Comparison of ENCODE assay signal across 1 cellular context in genomic region chr4:132230025-132230424, GRCh38.
TF ChIP-seq lines count a peak whose summit lies in the region.

No MANE protein-coding gene starts in this region.

TF ChIP-seq in GM12878, 131 proteins besides CTCF, POLR2A, EP300 and RAD21 (continued from another document):
- TF ChIP-seq CUX1 (IDR thresholded peaks at IDR 0.05; ENCODE audit: insufficient replicate concordance, low read depth, low read length) (no peak), HCFC1 (IDR thresholded peaks at IDR 0.05; ENCODE audit: low read length) (no peak), ATF2 (IDR thresholded peaks at IDR 0.05; ENCODE audit: low read length) (no peak), NFIC (IDR thresholded peaks at IDR 0.05; ENCODE audit: low read depth, low read length) (no peak), CREM (IDR thresholded peaks at IDR 0.05; ENCODE audit: low read depth) (no peak), PRDM15 (CRISPR knock-in tag; IDR thresholded peaks at IDR 0.05) (no peak), HDAC2 (IDR thresholded peaks at IDR 0.05) (no peak), CHD2 (IDR thresholded peaks at IDR 0.05; ENCODE audit: borderline replicate concordance, low read depth, low read length) (no peak), KAT2A (conservative IDR thresholded peaks at IDR 0.05; ENCODE audit: control insufficient read depth, low read depth, low read length) (no peak), MXI1 (IDR thresholded peaks at IDR 0.05; ENCODE audit: low read depth, low read length) (no peak), FOXM1 (IDR thresholded peaks at IDR 0.05; ENCODE audit: low read depth, low read length) (no peak), CBX5 (IDR thresholded peaks at IDR 0.05; ENCODE audit: low read depth) (no peak), SMC3 (IDR thresholded peaks at IDR 0.05; ENCODE audit: borderline replicate concordance, low read length) (no peak), EED (IDR thresholded peaks at IDR 0.05; ENCODE audit: low read depth) (no peak), SIN3A (IDR thresholded peaks at IDR 0.05; ENCODE audit: low read depth, low read length) (no peak), SPI1 (IDR thresholded peaks at IDR 0.05; ENCODE audit: borderline replicate concordance, insufficient read depth, low read depth, low read length) (no peak), CBFB (IDR thresholded peaks at IDR 0.05; ENCODE audit: low read depth) (no peak), CEBPB (IDR thresholded peaks at IDR 0.05; ENCODE audit: borderline replicate concordance in 1 of 2, low read depth in 2 of 2, low read length in 2 of 2) (no peak)
